1 cellular context compared by ENCODE assay signal in the genomic region with DNA sequence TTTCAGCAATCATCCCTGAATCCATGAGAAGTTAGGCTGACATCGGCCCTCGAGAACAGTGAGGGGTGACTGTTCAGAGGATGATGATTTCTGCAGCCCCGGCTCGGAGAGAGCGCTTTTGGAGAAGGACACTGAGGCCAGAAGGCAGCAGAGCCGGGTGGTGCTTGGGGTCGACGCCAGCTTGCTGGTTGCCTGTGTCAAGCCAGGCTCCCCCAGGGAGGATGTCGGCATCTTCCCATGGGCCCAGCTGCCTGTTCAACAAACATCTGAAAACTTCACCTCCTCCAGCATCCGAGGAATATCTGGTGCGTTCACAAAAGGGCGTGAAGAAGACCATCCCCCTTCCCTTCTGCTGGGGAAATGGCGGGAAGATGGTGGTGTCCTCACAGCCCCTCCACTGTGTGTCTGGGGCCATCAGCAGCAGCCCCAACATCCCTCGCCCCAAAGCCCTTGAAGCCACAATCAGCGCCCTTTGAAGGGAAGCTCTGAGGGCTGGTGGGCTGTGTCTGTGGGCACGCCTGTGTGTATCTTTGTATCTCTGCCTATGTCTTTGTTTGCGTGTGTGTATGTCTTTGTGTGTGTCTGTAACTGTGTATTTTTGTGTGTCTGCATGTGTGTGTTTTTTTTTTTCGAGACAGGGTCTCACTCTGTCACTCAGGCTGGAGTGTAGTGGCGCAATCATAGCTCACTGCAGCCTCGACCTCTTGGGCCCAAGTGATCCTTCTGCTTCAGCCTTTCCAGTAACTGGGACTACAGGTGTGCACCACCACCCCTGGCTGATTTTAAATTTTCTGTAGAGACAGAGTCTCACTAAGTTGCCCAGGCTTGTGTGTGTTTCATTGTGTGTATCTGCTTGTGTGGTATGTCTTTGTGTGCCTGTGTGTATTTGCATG.
TF ChIP-seq lines count a peak whose summit lies in the region.

No MANE protein-coding gene starts in this region.

TF ChIP-seq in HepG2, 621 proteins besides CTCF, POLR2A, EP300 and RAD21 (continued from another document):
- 0 out of 2 replicates have a peak, but pooled peaks have one; percentile 45 for TF ChIP-seq SP1 (IDR thresholded peaks at IDR 0.05)
- no peak for TF ChIP-seq SP1 (CRISPR knock-in tag; IDR thresholded peaks at IDR 0.05)
